8 cellular contexts compared by ENCODE assay signal in genomic region chr5:10354048-10354872, GRCh38. TPM values are rescaled to one million over a fixed set of nuclear protein-coding genes. Genes with fewer than 3 reads are reported as not detected.
A peak's percentile ranks its signal among the peaks of the same experiment; 100 is the strongest.
DNase-seq lines count a peak whose midpoint lies in the region; ATAC-seq and TF ChIP-seq lines count a peak whose summit lies in the region.

No MANE protein-coding gene starts in this region.

- H3K27me3 ChIP-seq in Caco-2 (replicated peaks; ENCODE audit: control insufficient read depth, insufficient read depth, low read length): no peaks in the 10 kb centered on the region
- H3K27me3 ChIP-seq in HUES64 (ENCODE audit: insufficient read depth, low read length): peaks cover 7% of the 10 kb centered on the region; the same call in 1 of the 2 replicates

- peaks cover 7% of the 10 kb centered on the region for H3K4me1 Mint-ChIP-seq in Caco-2 (ENCODE audit: low read depth, unreplicated experiment)

- H3K4me1 ChIP-seq in Caco-2 (peaks cover 7% of the 10 kb centered on the region; the same call in 1 of the 2 replicates), HUES64 (ENCODE audit: insufficient read depth, low read length) (peaks cover 26% of the 10 kb centered on the region)

- ATAC-seq in GM21390 (IDR thresholded peaks at IDR 0.05; ENCODE audit: unreplicated experiment) (peak; percentile 12), GM18858 (IDR thresholded peaks at IDR 0.05; ENCODE audit: unreplicated experiment) (no peak)

- in situ Hi-C loops in astrocyte of the spinal cord (cut with HindIII; ENCODE audit: low sequenced_read_pairs): no loop called here

- H3K36me3 ChIP-seq in Caco-2 (ENCODE audit: control insufficient read depth, insufficient read depth, low read length) (no peaks in the 10 kb centered on the region), HUES64 (ENCODE audit: insufficient read depth, low read length) (no peaks in the 10 kb centered on the region)

- H3K4me3 Mint-ChIP-seq in Caco-2 (ENCODE audit: unreplicated experiment): peak overlapping the region; percentile 97

- DNase-seq in Caco-2: peak; percentile 66 to 68
- DNase-seq in SKM-1 treated with dmso at 0.1 percent for 144 hours (lab: John Stamatoyannopoulos, UW; ENCODE audit: unreplicated experiment): peak; percentile 35
- peak; percentile 42 for DNase-seq in astrocyte of the spinal cord (ENCODE audit: low read depth, low spot score)
- DNase-seq in iPS-NIHi11 (ENCODE audit: low spot score): peak; percentile 43
- peak; percentile 45 for DNase-seq in stimulated activated CD4-positive, alpha-beta T cell treated with anti-CD3 and anti-CD28 coated beads, Interleukin-12 subunit alpha, Interleukin-12 subunit beta, amount 100 ng/mL, for 4 hours

- H3K36me3 Mint-ChIP-seq in Caco-2 (ENCODE audit: insufficient read depth, unreplicated experiment): peaks cover 20% of the 10 kb centered on the region

- CTCF ChIA-PET in Caco-2 (lab: Charles Lee): interaction anchor here (1.0 to 1.2 kb wide), 4 partner anchors 10 to 70 kb away, joined by 3 to 5 read pairs (median 4); no protein-coding TSS in a partner anchor

- POLR2A ChIA-PET in Caco-2 (lab: Charles Lee): interaction anchor here (0.5 to 1.2 kb wide), 10 partner anchors 46 to 312 kb away, joined by 3 to 6 read pairs (median 3); partner anchors contain the start of genes ATPSCKMT and CCT5

- H3K9me3 Mint-ChIP-seq in Caco-2 (ENCODE audit: unreplicated experiment): no peaks in the 10 kb centered on the region

- H3K9me3 ChIP-seq in Caco-2 (no peaks in the 10 kb centered on the region), HUES64 (ENCODE audit: insufficient read depth, low read depth, low read length) (no peaks in the 10 kb centered on the region)

- under 1% methylated on average over 50 of the region's 54 CpGs for WGBS in HUES64

- TSS peak; percentile 49 for BruUV-seq in Caco-2 (replicated peaks; lab: Mats Ljungman, UMichigan)

- H3K27ac Mint-ChIP-seq in Caco-2 (ENCODE audit: unreplicated experiment): peak overlapping the region; percentile 99

- peak overlapping the region; percentile 98 for H3K27ac ChIP-seq in HUES64 (ENCODE audit: low read depth, low read length)

- H3K27me3 Mint-ChIP-seq in Caco-2 (ENCODE audit: insufficient read depth, unreplicated experiment): no peaks in the 10 kb centered on the region

- TF ChIP-seq CTCF in Caco-2 (IDR thresholded peaks at IDR 0.05; ENCODE audit: insufficient read depth in 1 of 2, low read depth in 1 of 2, low read length in 1 of 2, severe bottlenecking in 1 of 2, unreplicated experiment in 1 of 2) (no peak), astrocyte of the spinal cord (IDR thresholded peaks at IDR 0.05; ENCODE audit: low read depth, low read length) (no peak)

- H3K9ac ChIP-seq in HUES64 (ENCODE audit: low read depth, low read length): peak overlapping the region; percentile 89

- intact Hi-C loops in Caco-2 (cut with micrococcal nuclease; ENCODE audit: unreplicated experiment): loop anchor here (2.0 to 5.0 kb wide), 3 partner anchors 72 to 128 kb away; partner anchors contain the start of gene CCT5

- peak overlapping the region; percentile 78 for H3K4me3 ChIP-seq in Caco-2 (ENCODE audit: low read depth, low read length)
- peak overlapping the region; percentile 76 for H3K4me3 ChIP-seq in HUES64 (ENCODE audit: low read length)
- H3K4me3 ChIP-seq in astrocyte of the spinal cord (ENCODE audit: low read depth, low read length): peak overlapping the region; percentile 80

RNA-seq across cellular contexts. Expression of gene MARCHF6, which starts 0.8 kb away (rescaled TPM):
- 111 and 123 TPM in 2 replicates for total RNA-seq in Caco-2 (2022)
- polyA plus RNA-seq in HUES64 (2013, experiment 1 of 2): 45.1 TPM
- polyA plus RNA-seq in HUES64 (2013, experiment 2 of 2): 44.3 TPM

RNA-seq across cellular contexts. Expression of gene CMBL, which starts 46.6 kb away (rescaled TPM):
- 16.5 and 18.4 TPM in 2 replicates for total RNA-seq in Caco-2 (2022)
- 21.1 TPM for polyA plus RNA-seq in HUES64 (2013, experiment 1 of 2)
- polyA plus RNA-seq in HUES64 (2013, experiment 2 of 2): 24.5 TPM
